ENCODE assay signal across 1 cellular context in the genomic region with DNA sequence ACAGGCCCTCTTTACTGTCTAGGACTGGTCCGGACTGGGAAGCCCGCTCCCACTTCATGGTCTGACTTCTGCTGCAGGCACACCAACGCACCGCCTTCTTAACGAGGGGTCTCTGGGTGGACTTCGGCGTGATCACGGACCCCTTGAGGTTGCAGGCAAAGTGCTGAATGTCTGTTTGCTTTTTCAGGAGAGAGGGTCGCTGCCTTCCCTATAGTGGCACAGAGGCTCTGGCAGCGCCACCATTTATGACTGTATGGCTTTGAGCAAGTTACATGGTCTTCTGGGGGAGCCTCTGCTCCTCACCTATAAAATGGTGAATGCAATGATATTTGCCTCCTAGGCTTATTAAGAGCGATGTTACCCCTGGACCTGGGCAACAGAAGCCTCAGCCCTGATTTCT.
TF ChIP-seq lines count a peak whose summit lies in the region.

No MANE protein-coding gene starts in this region.

TF ChIP-seq in H1, 55 proteins besides CTCF, POLR2A, EP300 and RAD21:
- TF ChIP-seq SUZ12 (IDR thresholded peaks at IDR 0.05; ENCODE audit: low read length) (peak; percentile 48; the same call in 1 of the 2 replicates), CBX8 (IDR thresholded peaks at IDR 0.05; ENCODE audit: borderline replicate concordance, low read depth, low read length) (no peak), RNF2 (IDR thresholded peaks at IDR 0.05; ENCODE audit: borderline replicate concordance, low read depth, low read length, missing control alignments, poor library complexity, severe bottlenecking) (no peak), CREB1 (IDR thresholded peaks at IDR 0.05) (no peak), EZH2 (IDR thresholded peaks at IDR 0.05; ENCODE audit: low read depth, low read length, severe bottlenecking) (peak; percentile 40)
